ENCODE assay signal across 9 cellular contexts in genomic region chr6:52923689-52924088, GRCh38. TPM values are rescaled to one million over a fixed set of nuclear protein-coding genes. Genes with fewer than 3 reads are reported as not detected.
"Had no signal": no experiment of that assay in that cellular context is flagged by ENCODE, and none has a peak within 500 bp of the region (broad histone marks: within the 10 kb centered on the region; RNA-seq: fewer than 3 reads in every experiment).

No MANE protein-coding gene starts in this region.

RNA-seq across cellular contexts. Expression of gene GSTA3, which starts 14.2 kb away (rescaled TPM):
- total RNA-seq: activated CD4-positive, alpha-beta memory T cell treated with anti-CD3 and anti-CD28 coated beads, Interleukin-2, amount 10 ng/mL, durations not matched to agents 7 days and 5 days; activated CD8-positive, alpha-beta memory T cell treated with anti-CD3 and anti-CD28 coated beads, Interleukin-2, amount 10 ng/mL, durations not matched to agents 7 days and 5 days; aorta; OCI-LY7; PC-9; Right ventricle myocardium inferior; SK-MEL-5; T-cell; T-helper 17 cell had no signal
- polyA plus RNA-seq: aorta had no signal
